ENCODE assay signal across 5 cellular contexts in genomic region chr17:4578349-4578748, GRCh38. TPM values are rescaled to one million over a fixed set of nuclear protein-coding genes. Genes with fewer than 3 reads are reported as not detected.
"Had no signal": no experiment of that assay in that cellular context is flagged by ENCODE, and none has a peak within 500 bp of the region (broad histone marks: within the 10 kb centered on the region; RNA-seq: fewer than 3 reads in every experiment).

No MANE protein-coding gene starts in this region.

RNA-seq across cellular contexts. Expression of gene SMTNL2, which starts 6.0 kb away (rescaled TPM):
- total RNA-seq: HT-29, HT1080, IMR-90, K562 had no signal
- polyA plus RNA-seq: IgD-negative memory B cell, IMR-90, K562 had no signal

RNA-seq across cellular contexts. Expression of gene GGT6, which starts 18.0 kb away (rescaled TPM):
- total RNA-seq: HT1080, IMR-90 had no signal
- polyA plus RNA-seq: IgD-negative memory B cell, IMR-90, K562 had no signal
